Comparison of ENCODE assay signal across 12 cellular contexts in the genomic region with DNA sequence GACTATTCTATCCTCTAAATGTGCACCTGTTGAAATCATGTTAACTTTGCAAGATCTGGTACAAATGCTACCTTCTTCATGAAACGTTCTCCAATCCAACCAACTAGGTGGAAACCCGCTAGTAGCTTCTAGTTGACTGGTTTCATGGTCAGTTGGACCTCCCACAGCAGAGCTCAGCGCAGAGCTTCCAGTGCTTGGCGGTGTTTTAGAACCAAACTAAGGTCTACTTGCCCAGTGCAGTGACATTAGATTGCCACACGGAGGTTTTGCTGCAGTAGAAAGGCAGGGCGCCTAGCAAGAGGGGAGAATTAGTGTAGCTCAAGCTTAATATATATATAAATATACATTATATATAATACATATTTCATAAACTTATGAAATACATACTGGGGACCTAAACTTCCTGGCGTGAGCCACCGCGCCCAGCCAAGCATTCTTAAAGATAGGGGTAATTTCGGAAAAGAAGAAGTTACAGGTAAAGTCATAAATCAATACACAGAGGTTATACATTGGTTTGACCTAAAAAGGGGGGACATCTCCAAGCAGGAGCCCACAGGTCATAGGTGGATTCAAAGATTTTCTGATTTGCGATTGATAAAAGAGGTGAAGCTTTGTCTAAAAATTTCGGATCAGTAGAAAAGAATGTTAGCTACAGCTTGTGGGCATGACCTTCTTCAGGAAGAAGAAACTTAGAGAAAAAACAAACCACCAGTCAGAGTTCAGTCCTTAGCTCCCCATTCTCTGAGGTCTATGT. TPM values are rescaled to one million over a fixed set of nuclear protein-coding genes. Genes with fewer than 3 reads are reported as not detected.
DNase-seq lines count a peak whose midpoint lies in the region; ATAC-seq, FAIRE-seq and TF ChIP-seq lines count a peak whose summit lies in the region.
"Had no signal": no experiment of that assay in that cellular context is flagged by ENCODE, and none has a peak within 500 bp of the region (broad histone marks: within the 10 kb centered on the region; RNA-seq: fewer than 3 reads in every experiment).

No MANE protein-coding gene starts in this region.

- peak overlapping the region; percentile 100 for H3K27ac Mint-ChIP-seq in activated CD8-positive, alpha-beta memory T cell treated with anti-CD3 and anti-CD28 coated beads, Interleukin-2, amount 10 ng/mL, durations not matched to agents 7 days and 5 days
- no peak overlapping the region for H3K27ac Mint-ChIP-seq in T-helper 17 cell

- DNase-seq in activated CD8-positive, alpha-beta memory T cell treated with anti-CD3 and anti-CD28 coated beads, Interleukin-2, amount 10 ng/mL, durations not matched to agents 7 days and 5 days, result peak; percentile 59
- DNase-seq in activated CD8-positive, alpha-beta memory T cell treated with anti-CD3 and anti-CD28 coated beads, Interleukin-2, amount 50 U/mL, for 4 hours, result no peak
- DNase-seq in NOMO-1 treated with DMSO at 0.1 percent for 48 hours (lab: John Stamatoyannopoulos, UW; ENCODE audit: unreplicated experiment) (peak; percentile 51), choroid plexus epithelial cell (ENCODE audit: low read depth) (no peak), small intestine (peak; percentile 28), T-helper 17 cell (no peak), NCI-H2196 treated with DMSO at 0.1 percent for 48 hours (lab: John Stamatoyannopoulos, UW; ENCODE audit: unreplicated experiment) (no peak)
- DNase-seq: IMR-90; kidney glomerular epithelial cell; stimulated activated CD4-positive, alpha-beta T cell treated with anti-CD3 and anti-CD28 coated beads, Interleukin-1b, Interleukin-23, amount 100 ng/mL, for 48 hours had no signal

- peak; percentile 38 for TF ChIP-seq CTCF in choroid plexus epithelial cell (conservative IDR thresholded peaks at IDR 0.05; ENCODE audit: low read depth, low read length)

- H3K27me3 Mint-ChIP-seq in activated CD8-positive, alpha-beta memory T cell treated with anti-CD3 and anti-CD28 coated beads, Interleukin-2, amount 10 ng/mL, durations not matched to agents 7 days and 5 days, result no peaks in the 10 kb centered on the region
- H3K27me3 Mint-ChIP-seq in T-helper 17 cell, result no peaks in the 10 kb centered on the region

- no peak overlapping the region for H3K27ac ChIP-seq in small intestine (ENCODE audit: low read depth in 1 of 2, low read length in 1 of 2)

- H3K4me1 Mint-ChIP-seq in activated CD8-positive, alpha-beta memory T cell treated with anti-CD3 and anti-CD28 coated beads, Interleukin-2, amount 10 ng/mL, durations not matched to agents 7 days and 5 days, result peaks cover 41% of the 10 kb centered on the region
- peaks cover 27% of the 10 kb centered on the region for H3K4me1 Mint-ChIP-seq in T-helper 17 cell

- H3K27me3 ChIP-seq in small intestine (ENCODE audit: control insufficient read depth in 2 of 2, insufficient read depth in 2 of 2, low read length in 2 of 2), result no peaks in the 10 kb centered on the region
- H3K27me3 ChIP-seq: breast epithelium had no signal

- 89 to 90% (median 90%) methylated on average over 12 of the region's 12 CpGs for WGBS in small intestine, 3 donors

- no peaks in the 10 kb centered on the region for H3K9me3 Mint-ChIP-seq in activated CD8-positive, alpha-beta memory T cell treated with anti-CD3 and anti-CD28 coated beads, Interleukin-2, amount 10 ng/mL, durations not matched to agents 7 days and 5 days (ENCODE audit: low read depth)

- peaks cover 20% of the 10 kb centered on the region for H3K36me3 Mint-ChIP-seq in activated CD8-positive, alpha-beta memory T cell treated with anti-CD3 and anti-CD28 coated beads, Interleukin-2, amount 10 ng/mL, durations not matched to agents 7 days and 5 days
- no peaks in the 10 kb centered on the region for H3K36me3 Mint-ChIP-seq in T-helper 17 cell (ENCODE audit: low read depth)

- H3K4me1 ChIP-seq in small intestine (ENCODE audit: control insufficient read depth in 2 of 2, insufficient read depth in 1 of 2, low read depth in 1 of 2, low read length in 1 of 2), result peaks cover 10% of the 10 kb centered on the region in 2 donors

- no peaks in the 10 kb centered on the region for H3K9me3 ChIP-seq in small intestine (ENCODE audit: control insufficient read depth, low read depth)
- H3K9me3 ChIP-seq in T-helper 17 cell (ENCODE audit: control insufficient read depth, low read length, poor library complexity, severe bottlenecking), result no peaks in the 10 kb centered on the region
- H3K9me3 ChIP-seq: breast epithelium had no signal

- H3K4me3 Mint-ChIP-seq in activated CD8-positive, alpha-beta memory T cell treated with anti-CD3 and anti-CD28 coated beads, Interleukin-2, amount 10 ng/mL, durations not matched to agents 7 days and 5 days, result peak overlapping the region; percentile 93
- H3K4me3 Mint-ChIP-seq in T-helper 17 cell, result no peak overlapping the region

- no peak overlapping the region for H3K4me3 ChIP-seq in choroid plexus epithelial cell (ENCODE audit: low read depth, low read length)
- H3K4me3 ChIP-seq in small intestine (ENCODE audit: low read depth in 1 of 2, low read length in 2 of 2), result no peak overlapping the region

- CTCF ChIA-PET in activated CD8-positive, alpha-beta memory T cell treated with anti-CD3 and anti-CD28 coated beads, Interleukin-2, amount 10 ng/mL, durations not matched to agents 7 days and 5 days (lab: Charles Lee), result interaction anchor here (0.8 to 4.4 kb wide), 11 partner anchors 10 to 334 kb away, joined by 3 to 41 read pairs (median 7); a partner anchor contains a TSS

- no peak for ATAC-seq in activated CD8-positive, alpha-beta memory T cell treated with anti-CD3 and anti-CD28 coated beads, Interleukin-2, amount 10 ng/mL, durations not matched to agents 7 days and 5 days
- ATAC-seq in T-helper 17 cell (no peak), GM18502 (IDR thresholded peaks at IDR 0.05; ENCODE audit: poor library complexity, unreplicated experiment) (no peak)

- no peak for FAIRE-seq in small intestine (lab: Jason Lieb, UNC)

- no peaks in the 10 kb centered on the region for H3K36me3 ChIP-seq in small intestine (ENCODE audit: control insufficient read depth in 2 of 2, insufficient read depth in 2 of 2, low read length in 2 of 2)
- H3K36me3 ChIP-seq: breast epithelium had no signal

RNA-seq across cellular contexts. Expression of a gene that starts 2.0 kb away (rescaled TPM):
- 10 to 100 TPM; 47.8 to 56.3 TPM for total RNA-seq in activated CD8-positive, alpha-beta memory T cell treated with anti-CD3 and anti-CD28 coated beads, Interleukin-2, amount 10 ng/mL, durations not matched to agents 7 days and 5 days
- 10 to 100 TPM; 15.3 to 21.5 (median 18.1) TPM for polyA plus RNA-seq in small intestine
- total RNA-seq in T-helper 17 cell, result 10 to 100 TPM; 39.8 to 51.9 TPM

RNA-seq across cellular contexts. Expression of a gene that starts 24.8 kb away (rescaled TPM):
- 10 to 100 TPM; 69.3 to 70.3 TPM for total RNA-seq in activated CD8-positive, alpha-beta memory T cell treated with anti-CD3 and anti-CD28 coated beads, Interleukin-2, amount 10 ng/mL, durations not matched to agents 7 days and 5 days
- polyA plus RNA-seq in small intestine, result 10 to 100 TPM; 32.1 to 62.2 (median 51.6) TPM
- total RNA-seq in T-helper 17 cell, result 10 to 100 TPM; 44.0 to 45.5 TPM

RNA-seq across cellular contexts. Expression of a gene that starts 26.4 kb away (rescaled TPM):
- total RNA-seq in activated CD8-positive, alpha-beta memory T cell treated with anti-CD3 and anti-CD28 coated beads, Interleukin-2, amount 10 ng/mL, durations not matched to agents 7 days and 5 days, result 10 to 100 TPM; 91.3 to 91.7 TPM
- 100 to 1,000 TPM in 2 of 3 donors, 10 to 100 TPM in 1; 59.6 to 443 (median 272) TPM for polyA plus RNA-seq in small intestine
- total RNA-seq in T-helper 17 cell, result 10 to 100 TPM; 78.2 to 79.3 TPM

Comparison
In these comparisons a context has a peak if more than half of its experiments do, and no peak if none do; other contexts are left out.
1. DNase-seq: peak in activated CD8-positive, alpha-beta memory T cell treated with anti-CD3 and anti-CD28 coated beads, Interleukin-2, amount 10 ng/mL, durations not matched to agents 7 days and 5 days (single experiment), NOMO-1 treated with DMSO at 0.1 percent for 48 hours (single experiment) and small intestine (single experiment); none in activated CD8-positive, alpha-beta memory T cell treated with anti-CD3 and anti-CD28 coated beads, Interleukin-2, amount 50 U/mL, for 4 hours (single experiment), choroid plexus epithelial cell (single experiment), T-helper 17 cell (0 of 3) and NCI-H2196 treated with DMSO at 0.1 percent for 48 hours (single experiment).